1 cellular context compared by ENCODE assay signal in the genomic region with DNA sequence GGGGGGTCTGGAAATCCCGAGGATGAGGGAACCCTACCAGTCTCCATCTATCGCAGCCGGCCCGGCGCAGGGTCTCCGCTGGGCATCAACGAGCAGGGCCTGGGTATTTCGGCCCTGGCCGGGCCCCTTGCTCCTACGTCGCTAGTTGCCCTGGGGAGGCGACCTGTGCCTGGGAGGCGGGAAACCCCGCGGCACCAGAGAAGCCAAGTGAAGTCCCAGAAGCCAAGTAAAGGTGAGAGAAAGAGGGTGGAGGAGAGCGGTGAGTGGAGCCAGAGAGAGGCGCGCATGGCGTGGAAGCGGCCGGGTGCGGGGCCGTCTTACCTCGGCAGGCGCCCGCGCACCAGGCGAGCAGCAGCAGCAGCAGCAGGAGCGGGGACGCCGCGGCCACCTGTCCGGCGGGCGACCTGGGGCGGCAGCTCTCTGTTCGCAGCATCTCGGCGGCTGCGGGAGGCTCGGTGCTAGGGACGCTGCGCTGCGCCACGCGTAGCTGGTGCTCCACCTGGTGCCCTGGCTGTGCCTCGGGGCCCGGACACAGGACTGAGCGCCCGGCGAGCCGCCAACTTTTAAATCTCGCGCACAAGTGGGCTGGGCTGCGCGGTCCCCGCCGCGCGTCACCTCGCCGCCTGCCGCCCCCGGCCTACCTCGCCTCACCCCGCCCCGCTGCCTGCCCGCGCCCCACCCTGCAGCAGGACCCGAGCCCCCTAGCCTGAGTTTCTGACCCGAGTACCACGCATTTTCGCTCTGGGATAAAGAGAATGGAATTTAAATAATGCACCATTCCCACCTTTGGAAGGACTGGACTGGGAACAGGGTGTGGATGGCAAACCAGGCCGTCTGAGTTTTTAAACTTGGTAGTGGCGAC.
TF ChIP-seq lines count a peak whose summit lies in the region.

A gene with protein sequence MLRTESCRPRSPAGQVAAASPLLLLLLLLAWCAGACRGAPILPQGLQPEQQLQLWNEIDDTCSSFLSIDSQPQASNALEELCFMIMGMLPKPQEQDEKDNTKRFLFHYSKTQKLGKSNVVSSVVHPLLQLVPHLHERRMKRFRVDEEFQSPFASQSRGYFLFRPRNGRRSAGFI (minus strand): TSS at position 539 of the 862 bp plus-strand sequence. CDS start 106 bp downstream, at position 433.

TF ChIP-seq in K562, 482 proteins besides CTCF, POLR2A, EP300 and RAD21 (continued from another document and continues in another):
- TF ChIP-seq, protein P1, sequence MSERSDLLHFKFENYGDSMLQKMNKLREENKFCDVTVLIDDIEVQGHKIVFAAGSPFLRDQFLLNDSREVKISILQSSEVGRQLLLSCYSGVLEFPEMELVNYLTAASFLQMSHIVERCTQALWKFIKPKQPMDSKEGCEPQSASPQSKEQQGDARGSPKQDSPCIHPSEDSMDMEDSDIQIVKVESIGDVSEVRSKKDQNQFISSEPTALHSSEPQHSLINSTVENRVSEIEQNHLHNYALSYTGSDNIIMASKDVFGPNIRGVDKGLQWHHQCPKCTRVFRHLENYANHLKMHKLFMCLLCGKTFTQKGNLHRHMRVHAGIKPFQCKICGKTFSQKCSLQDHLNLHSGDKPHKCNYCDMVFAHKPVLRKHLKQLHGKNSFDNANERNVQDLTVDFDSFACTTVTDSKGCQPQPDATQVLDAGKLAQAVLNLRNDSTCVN (CRISPR knock-in tag; IDR thresholded peaks at IDR 0.05), result no peak
- TF ChIP-seq CBFA2T2 (conservative IDR thresholded peaks at IDR 0.05) (no peak), HDAC1 (IDR thresholded peaks at IDR 0.05) (peak in 1 of 2 experiments; percentile 72; a peak in 2 of 4 replicates), NR1H2 (CRISPR knock-in tag; IDR thresholded peaks at IDR 0.05) (no peak), MYC (IDR thresholded peaks at IDR 0.05; ENCODE audit: low read depth, low read length) (peak; percentile 71), MYC (CRISPR knock-in tag; IDR thresholded peaks at IDR 0.05; ENCODE audit: borderline replicate concordance, low read depth) (no peak), TCF3 (CRISPR knock-in tag; IDR thresholded peaks at IDR 0.05) (no peak), ZNF165 (CRISPR knock-in tag; IDR thresholded peaks at IDR 0.05; ENCODE audit: borderline replicate concordance) (no peak), PRMT5 (CRISPR knock-in tag; IDR thresholded peaks at IDR 0.05) (no peak), SIRT6 (IDR thresholded peaks at IDR 0.05; ENCODE audit: low read depth, low read length) (no peak), DDX20 (tag; IDR thresholded peaks at IDR 0.05; ENCODE audit: low read depth) (no peak), ZNF408 (CRISPR knock-in tag; IDR thresholded peaks at IDR 0.05; ENCODE audit: low read depth) (no peak), HMGN3 (IDR thresholded peaks at IDR 0.05; ENCODE audit: borderline replicate concordance, extremely low read depth, insufficient read length, low read depth, low read length) (peak; percentile 83), ZNF830 (CRISPR knock-in tag; IDR thresholded peaks at IDR 0.05) (no peak), KDM2B (CRISPR knock-in tag; IDR thresholded peaks at IDR 0.05) (no peak), PHF8 (IDR thresholded peaks at IDR 0.05; ENCODE audit: borderline replicate concordance, low read length) (peak; percentile 67; the same call in 1 of the 2 replicates), L3MBTL2 (IDR thresholded peaks at IDR 0.05) (peak; percentile 46), ZNF41 (CRISPR knock-in tag; conservative IDR thresholded peaks at IDR 0.05) (no peak), NFE2 (IDR thresholded peaks at IDR 0.05; ENCODE audit: low read depth) (0 out of 2 replicates have a peak, but pooled peaks have one; percentile 2), ZFP1 (CRISPR knock-in tag; IDR thresholded peaks at IDR 0.05) (no peak), KLF16 (IDR thresholded peaks at IDR 0.05) (no peak), JUN (IDR thresholded peaks at IDR 0.05; ENCODE audit: borderline replicate concordance, low read depth, low read length) (no peak), JUN (CRISPR knock-in tag; IDR thresholded peaks at IDR 0.05; ENCODE audit: borderline replicate concordance) (0 out of 2 replicates have a peak, but pooled peaks have one; percentile 17), POLR2G (IDR thresholded peaks at IDR 0.05; ENCODE audit: low read depth, low read length) (peak; percentile 97), ZNF324 (CRISPR knock-in tag; IDR thresholded peaks at IDR 0.05) (no peak), GATA2 (CRISPR knock-in tag; IDR thresholded peaks at IDR 0.05) (no peak), FIP1L1 (IDR thresholded peaks at IDR 0.05; ENCODE audit: low read depth, low read length, poor library complexity, severe bottlenecking) (peak; percentile 74), ASH1L (IDR thresholded peaks at IDR 0.05; ENCODE audit: borderline replicate concordance, low read depth, partially characterized antibody) (no peak), PTTG1 (tag; IDR thresholded peaks at IDR 0.05; ENCODE audit: low read depth) (no peak), ZBED1 (IDR thresholded peaks at IDR 0.05) (no peak)
- TF ChIP-seq, protein P2, sequence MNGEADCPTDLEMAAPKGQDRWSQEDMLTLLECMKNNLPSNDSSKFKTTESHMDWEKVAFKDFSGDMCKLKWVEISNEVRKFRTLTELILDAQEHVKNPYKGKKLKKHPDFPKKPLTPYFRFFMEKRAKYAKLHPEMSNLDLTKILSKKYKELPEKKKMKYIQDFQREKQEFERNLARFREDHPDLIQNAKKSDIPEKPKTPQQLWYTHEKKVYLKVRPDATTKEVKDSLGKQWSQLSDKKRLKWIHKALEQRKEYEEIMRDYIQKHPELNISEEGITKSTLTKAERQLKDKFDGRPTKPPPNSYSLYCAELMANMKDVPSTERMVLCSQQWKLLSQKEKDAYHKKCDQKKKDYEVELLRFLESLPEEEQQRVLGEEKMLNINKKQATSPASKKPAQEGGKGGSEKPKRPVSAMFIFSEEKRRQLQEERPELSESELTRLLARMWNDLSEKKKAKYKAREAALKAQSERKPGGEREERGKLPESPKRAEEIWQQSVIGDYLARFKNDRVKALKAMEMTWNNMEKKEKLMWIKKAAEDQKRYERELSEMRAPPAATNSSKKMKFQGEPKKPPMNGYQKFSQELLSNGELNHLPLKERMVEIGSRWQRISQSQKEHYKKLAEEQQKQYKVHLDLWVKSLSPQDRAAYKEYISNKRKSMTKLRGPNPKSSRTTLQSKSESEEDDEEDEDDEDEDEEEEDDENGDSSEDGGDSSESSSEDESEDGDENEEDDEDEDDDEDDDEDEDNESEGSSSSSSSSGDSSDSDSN (IDR thresholded peaks at IDR 0.05; ENCODE audit: borderline replicate concordance in 1 of 2, low read depth in 2 of 2, low read length in 2 of 2), result peak in 1 of 2 experiments; percentile 33; a peak in 1 of 4 replicates
- TF ChIP-seq, protein P3, sequence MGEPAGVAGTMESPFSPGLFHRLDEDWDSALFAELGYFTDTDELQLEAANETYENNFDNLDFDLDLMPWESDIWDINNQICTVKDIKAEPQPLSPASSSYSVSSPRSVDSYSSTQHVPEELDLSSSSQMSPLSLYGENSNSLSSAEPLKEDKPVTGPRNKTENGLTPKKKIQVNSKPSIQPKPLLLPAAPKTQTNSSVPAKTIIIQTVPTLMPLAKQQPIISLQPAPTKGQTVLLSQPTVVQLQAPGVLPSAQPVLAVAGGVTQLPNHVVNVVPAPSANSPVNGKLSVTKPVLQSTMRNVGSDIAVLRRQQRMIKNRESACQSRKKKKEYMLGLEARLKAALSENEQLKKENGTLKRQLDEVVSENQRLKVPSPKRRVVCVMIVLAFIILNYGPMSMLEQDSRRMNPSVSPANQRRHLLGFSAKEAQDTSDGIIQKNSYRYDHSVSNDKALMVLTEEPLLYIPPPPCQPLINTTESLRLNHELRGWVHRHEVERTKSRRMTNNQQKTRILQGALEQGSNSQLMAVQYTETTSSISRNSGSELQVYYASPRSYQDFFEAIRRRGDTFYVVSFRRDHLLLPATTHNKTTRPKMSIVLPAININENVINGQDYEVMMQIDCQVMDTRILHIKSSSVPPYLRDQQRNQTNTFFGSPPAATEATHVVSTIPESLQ (CRISPR knock-in tag; IDR thresholded peaks at IDR 0.05), result no peak
- TF ChIP-seq, protein P4, sequence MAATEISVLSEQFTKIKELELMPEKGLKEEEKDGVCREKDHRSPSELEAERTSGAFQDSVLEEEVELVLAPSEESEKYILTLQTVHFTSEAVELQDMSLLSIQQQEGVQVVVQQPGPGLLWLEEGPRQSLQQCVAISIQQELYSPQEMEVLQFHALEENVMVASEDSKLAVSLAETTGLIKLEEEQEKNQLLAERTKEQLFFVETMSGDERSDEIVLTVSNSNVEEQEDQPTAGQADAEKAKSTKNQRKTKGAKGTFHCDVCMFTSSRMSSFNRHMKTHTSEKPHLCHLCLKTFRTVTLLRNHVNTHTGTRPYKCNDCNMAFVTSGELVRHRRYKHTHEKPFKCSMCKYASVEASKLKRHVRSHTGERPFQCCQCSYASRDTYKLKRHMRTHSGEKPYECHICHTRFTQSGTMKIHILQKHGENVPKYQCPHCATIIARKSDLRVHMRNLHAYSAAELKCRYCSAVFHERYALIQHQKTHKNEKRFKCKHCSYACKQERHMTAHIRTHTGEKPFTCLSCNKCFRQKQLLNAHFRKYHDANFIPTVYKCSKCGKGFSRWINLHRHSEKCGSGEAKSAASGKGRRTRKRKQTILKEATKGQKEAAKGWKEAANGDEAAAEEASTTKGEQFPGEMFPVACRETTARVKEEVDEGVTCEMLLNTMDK (IDR thresholded peaks at IDR 0.05; ENCODE audit: borderline replicate concordance, insufficient read depth, low read depth, low read length, poor library complexity, severe bottlenecking), result peak; percentile 52
- TF ChIP-seq, protein P5, sequence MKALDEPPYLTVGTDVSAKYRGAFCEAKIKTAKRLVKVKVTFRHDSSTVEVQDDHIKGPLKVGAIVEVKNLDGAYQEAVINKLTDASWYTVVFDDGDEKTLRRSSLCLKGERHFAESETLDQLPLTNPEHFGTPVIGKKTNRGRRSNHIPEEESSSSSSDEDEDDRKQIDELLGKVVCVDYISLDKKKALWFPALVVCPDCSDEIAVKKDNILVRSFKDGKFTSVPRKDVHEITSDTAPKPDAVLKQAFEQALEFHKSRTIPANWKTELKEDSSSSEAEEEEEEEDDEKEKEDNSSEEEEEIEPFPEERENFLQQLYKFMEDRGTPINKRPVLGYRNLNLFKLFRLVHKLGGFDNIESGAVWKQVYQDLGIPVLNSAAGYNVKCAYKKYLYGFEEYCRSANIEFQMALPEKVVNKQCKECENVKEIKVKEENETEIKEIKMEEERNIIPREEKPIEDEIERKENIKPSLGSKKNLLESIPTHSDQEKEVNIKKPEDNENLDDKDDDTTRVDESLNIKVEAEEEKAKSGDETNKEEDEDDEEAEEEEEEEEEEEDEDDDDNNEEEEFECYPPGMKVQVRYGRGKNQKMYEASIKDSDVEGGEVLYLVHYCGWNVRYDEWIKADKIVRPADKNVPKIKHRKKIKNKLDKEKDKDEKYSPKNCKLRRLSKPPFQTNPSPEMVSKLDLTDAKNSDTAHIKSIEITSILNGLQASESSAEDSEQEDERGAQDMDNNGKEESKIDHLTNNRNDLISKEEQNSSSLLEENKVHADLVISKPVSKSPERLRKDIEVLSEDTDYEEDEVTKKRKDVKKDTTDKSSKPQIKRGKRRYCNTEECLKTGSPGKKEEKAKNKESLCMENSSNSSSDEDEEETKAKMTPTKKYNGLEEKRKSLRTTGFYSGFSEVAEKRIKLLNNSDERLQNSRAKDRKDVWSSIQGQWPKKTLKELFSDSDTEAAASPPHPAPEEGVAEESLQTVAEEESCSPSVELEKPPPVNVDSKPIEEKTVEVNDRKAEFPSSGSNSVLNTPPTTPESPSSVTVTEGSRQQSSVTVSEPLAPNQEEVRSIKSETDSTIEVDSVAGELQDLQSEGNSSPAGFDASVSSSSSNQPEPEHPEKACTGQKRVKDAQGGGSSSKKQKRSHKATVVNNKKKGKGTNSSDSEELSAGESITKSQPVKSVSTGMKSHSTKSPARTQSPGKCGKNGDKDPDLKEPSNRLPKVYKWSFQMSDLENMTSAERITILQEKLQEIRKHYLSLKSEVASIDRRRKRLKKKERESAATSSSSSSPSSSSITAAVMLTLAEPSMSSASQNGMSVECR (CRISPR knock-in tag; IDR thresholded peaks at IDR 0.05), result 0 out of 2 replicates have a peak, but pooled peaks have one; percentile 17
- TF ChIP-seq, protein P6, sequence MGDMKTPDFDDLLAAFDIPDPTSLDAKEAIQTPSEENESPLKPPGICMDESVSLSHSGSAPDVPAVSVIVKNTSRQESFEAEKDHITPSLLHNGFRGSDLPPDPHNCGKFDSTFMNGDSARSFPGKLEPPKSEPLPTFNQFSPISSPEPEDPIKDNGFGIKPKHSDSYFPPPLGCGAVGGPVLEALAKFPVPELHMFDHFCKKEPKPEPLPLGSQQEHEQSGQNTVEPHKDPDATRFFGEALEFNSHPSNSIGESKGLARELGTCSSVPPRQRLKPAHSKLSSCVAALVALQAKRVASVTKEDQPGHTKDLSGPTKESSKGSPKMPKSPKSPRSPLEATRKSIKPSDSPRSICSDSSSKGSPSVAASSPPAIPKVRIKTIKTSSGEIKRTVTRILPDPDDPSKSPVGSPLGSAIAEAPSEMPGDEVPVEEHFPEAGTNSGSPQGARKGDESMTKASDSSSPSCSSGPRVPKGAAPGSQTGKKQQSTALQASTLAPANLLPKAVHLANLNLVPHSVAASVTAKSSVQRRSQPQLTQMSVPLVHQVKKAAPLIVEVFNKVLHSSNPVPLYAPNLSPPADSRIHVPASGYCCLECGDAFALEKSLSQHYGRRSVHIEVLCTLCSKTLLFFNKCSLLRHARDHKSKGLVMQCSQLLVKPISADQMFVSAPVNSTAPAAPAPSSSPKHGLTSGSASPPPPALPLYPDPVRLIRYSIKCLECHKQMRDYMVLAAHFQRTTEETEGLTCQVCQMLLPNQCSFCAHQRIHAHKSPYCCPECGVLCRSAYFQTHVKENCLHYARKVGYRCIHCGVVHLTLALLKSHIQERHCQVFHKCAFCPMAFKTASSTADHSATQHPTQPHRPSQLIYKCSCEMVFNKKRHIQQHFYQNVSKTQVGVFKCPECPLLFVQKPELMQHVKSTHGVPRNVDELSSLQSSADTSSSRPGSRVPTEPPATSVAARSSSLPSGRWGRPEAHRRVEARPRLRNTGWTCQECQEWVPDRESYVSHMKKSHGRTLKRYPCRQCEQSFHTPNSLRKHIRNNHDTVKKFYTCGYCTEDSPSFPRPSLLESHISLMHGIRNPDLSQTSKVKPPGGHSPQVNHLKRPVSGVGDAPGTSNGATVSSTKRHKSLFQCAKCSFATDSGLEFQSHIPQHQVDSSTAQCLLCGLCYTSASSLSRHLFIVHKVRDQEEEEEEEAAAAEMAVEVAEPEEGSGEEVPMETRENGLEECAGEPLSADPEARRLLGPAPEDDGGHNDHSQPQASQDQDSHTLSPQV (IDR thresholded peaks at IDR 0.05), result 0 out of 2 replicates have a peak, but pooled peaks have one; percentile 19
- TF ChIP-seq, protein P7, sequence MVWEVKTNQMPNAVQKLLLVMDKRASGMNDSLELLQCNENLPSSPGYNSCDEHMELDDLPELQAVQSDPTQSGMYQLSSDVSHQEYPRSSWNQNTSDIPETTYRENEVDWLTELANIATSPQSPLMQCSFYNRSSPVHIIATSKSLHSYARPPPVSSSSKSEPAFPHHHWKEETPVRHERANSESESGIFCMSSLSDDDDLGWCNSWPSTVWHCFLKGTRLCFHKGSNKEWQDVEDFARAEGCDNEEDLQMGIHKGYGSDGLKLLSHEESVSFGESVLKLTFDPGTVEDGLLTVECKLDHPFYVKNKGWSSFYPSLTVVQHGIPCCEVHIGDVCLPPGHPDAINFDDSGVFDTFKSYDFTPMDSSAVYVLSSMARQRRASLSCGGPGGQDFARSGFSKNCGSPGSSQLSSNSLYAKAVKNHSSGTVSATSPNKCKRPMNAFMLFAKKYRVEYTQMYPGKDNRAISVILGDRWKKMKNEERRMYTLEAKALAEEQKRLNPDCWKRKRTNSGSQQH (CRISPR knock-in tag; IDR thresholded peaks at IDR 0.05), result no peak
